16 cellular contexts compared by ENCODE assay signal in the genomic region with DNA sequence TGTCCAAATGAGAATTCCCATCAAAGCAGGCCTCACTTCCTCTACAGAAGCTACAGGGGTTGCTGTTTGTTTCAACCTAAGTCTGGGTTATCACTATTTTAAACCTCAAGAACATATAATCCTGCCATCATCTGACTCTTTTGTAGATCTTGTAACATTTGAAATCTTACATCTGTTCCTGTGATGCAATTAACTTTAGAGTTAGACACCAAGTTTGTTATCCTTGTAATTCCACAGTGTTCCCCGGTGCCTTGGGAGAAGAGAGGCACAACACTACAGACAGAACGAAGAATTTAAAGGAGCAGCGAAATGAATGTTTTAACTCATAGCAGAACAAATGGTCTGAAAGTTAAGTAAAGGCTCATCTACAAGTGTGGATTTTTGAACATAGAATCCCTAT.
DNase-seq lines count a peak whose midpoint lies in the region; ATAC-seq and TF ChIP-seq lines count a peak whose summit lies in the region.
"Had no signal": no experiment of that assay in that cellular context is flagged by ENCODE, and none has a peak within 500 bp of the region (broad histone marks: within the 10 kb centered on the region; RNA-seq: fewer than 3 reads in every experiment).

No MANE protein-coding gene starts in this region.

- TF ChIP-seq CTCF in right atrium auricular region (IDR thresholded peaks at IDR 0.05) (no peak), esophagus muscularis mucosa (IDR thresholded peaks at IDR 0.05) (no peak), breast epithelium (IDR thresholded peaks at IDR 0.05) (no peak)

- no peaks in the 10 kb centered on the region for H3K79me1 ChIP-seq in mesenchymal stem cell (replicated peaks; ENCODE audit: low read length, poor library complexity, severe bottlenecking)

- H3K14ac ChIP-seq in mesenchymal stem cell (ENCODE audit: low read length in 2 of 2), result no peak overlapping the region

- H3K9ac ChIP-seq in mesenchymal stem cell (ENCODE audit: low read length), result no peak overlapping the region
- H3K9ac ChIP-seq: BLaER1 had no signal

- H3K36me3 ChIP-seq in right atrium auricular region (no peaks in the 10 kb centered on the region), esophagus muscularis mucosa (no peaks in the 10 kb centered on the region), mesenchymal stem cell (ENCODE audit: control insufficient read depth in 1 of 2, insufficient read depth in 2 of 2, low read depth in 1 of 2, low read length in 2 of 2) (no peaks in the 10 kb centered on the region), breast epithelium (no peaks in the 10 kb centered on the region)
- H3K36me3 ChIP-seq: BLaER1 had no signal

- H3K27ac ChIP-seq in right atrium auricular region, result no peak overlapping the region
- peak overlapping the region in 3 of 4 donors; percentile 20 to 43 (median 41) for H3K27ac ChIP-seq in esophagus muscularis mucosa (replicated peaks in 1 of 4)
- no peak overlapping the region for H3K27ac ChIP-seq in mesenchymal stem cell (ENCODE audit: low read length, poor library complexity, severe bottlenecking)
- no peak overlapping the region for H3K27ac ChIP-seq in breast epithelium
- H3K27ac ChIP-seq: BLaER1, RWPE1 had no signal

- 56% methylated on average over 3 of the region's 3 CpGs for WGBS in esophagus muscularis mucosa
- 72% methylated on average over 3 of the region's 3 CpGs for WGBS in mesenchymal stem cell

- H3K4me1 ChIP-seq in right atrium auricular region (no peaks in the 10 kb centered on the region), esophagus muscularis mucosa (peaks cover 0 to 8% (median 0%) of the 10 kb centered on the region in 4 donors), mesenchymal stem cell (ENCODE audit: control insufficient read depth, insufficient read depth, low read depth, low read length) (no peaks in the 10 kb centered on the region), breast epithelium (no peaks in the 10 kb centered on the region)
- H3K4me1 ChIP-seq: BLaER1 had no signal

- no peak overlapping the region for H2AK5ac ChIP-seq in mesenchymal stem cell (ENCODE audit: low read length, severe bottlenecking)

- H2AFZ ChIP-seq in mesenchymal stem cell (ENCODE audit: low read depth, low read length), result no peak overlapping the region

- no peak overlapping the region for H2BK120ac ChIP-seq in mesenchymal stem cell (ENCODE audit: low read depth, low read length)

- H3K4me2 ChIP-seq in mesenchymal stem cell (ENCODE audit: low read length, poor library complexity, severe bottlenecking), result no peak overlapping the region
- H3K4me2 ChIP-seq: BLaER1 had no signal

- H2BK12ac ChIP-seq in mesenchymal stem cell (ENCODE audit: low read length in 2 of 2), result no peak overlapping the region

- no peak overlapping the region for H3K18ac ChIP-seq in mesenchymal stem cell (ENCODE audit: low read depth in 1 of 2, low read length in 2 of 2)

- H3K9me3 ChIP-seq in right atrium auricular region (no peaks in the 10 kb centered on the region), esophagus muscularis mucosa (no peaks in the 10 kb centered on the region), mesenchymal stem cell (ENCODE audit: control insufficient read depth, low read length) (no peaks in the 10 kb centered on the region), breast epithelium (no peaks in the 10 kb centered on the region)
- H3K9me3 ChIP-seq: BLaER1 had no signal

- no peak overlapping the region for H3K23ac ChIP-seq in mesenchymal stem cell (ENCODE audit: low read length in 2 of 2)

- peak; percentile 60 for ATAC-seq in Right ventricle myocardium superior (ENCODE audit: poor library complexity)
- ATAC-seq in HG03095 (IDR thresholded peaks at IDR 0.05; ENCODE audit: unreplicated experiment), result no peak
- ATAC-seq: CD8-positive, alpha-beta T cell; PC-3 had no signal

- H4K91ac ChIP-seq in mesenchymal stem cell (ENCODE audit: low read length), result no peak overlapping the region

- no peak for TF ChIP-seq POLR2A in esophagus muscularis mucosa (IDR thresholded peaks at IDR 0.05; ENCODE audit: low read depth)
- no peak for TF ChIP-seq POLR2A in breast epithelium (IDR thresholded peaks at IDR 0.05)

- intact Hi-C loops in Right ventricle myocardium superior (cut with DNase I), result no loop called here
- intact Hi-C loops in esophagus muscularis mucosa (cut with DNase I), result no loop called here
- intact Hi-C loops in breast epithelium (cut with DNase I; ENCODE audit: low total_unique reads), result no loop called here

- no peak overlapping the region for H2BK15ac ChIP-seq in mesenchymal stem cell (ENCODE audit: low read depth, poor library complexity, severe bottlenecking)

- no peak overlapping the region for H2BK5ac ChIP-seq in mesenchymal stem cell (ENCODE audit: low read depth, low read length, poor library complexity, severe bottlenecking)

- H3K27me3 ChIP-seq in right atrium auricular region, result no peaks in the 10 kb centered on the region
- H3K27me3 ChIP-seq in esophagus muscularis mucosa, result no peaks in the 10 kb centered on the region
- H3K27me3 ChIP-seq in mesenchymal stem cell (ENCODE audit: control insufficient read depth in 1 of 2, insufficient read depth in 1 of 2, low read length in 2 of 2), result no peaks in the 10 kb centered on the region
- H3K27me3 ChIP-seq in breast epithelium, result no peaks in the 10 kb centered on the region
- H3K27me3 ChIP-seq: BLaER1 had no signal

- no peak overlapping the region for H3K4me3 ChIP-seq in right atrium auricular region
- H3K4me3 ChIP-seq in esophagus muscularis mucosa, result no peak overlapping the region
- no peak overlapping the region for H3K4me3 ChIP-seq in mesenchymal stem cell (ENCODE audit: insufficient read depth in 1 of 2, low read depth in 1 of 2, low read length in 2 of 2)
- no peak overlapping the region for H3K4me3 ChIP-seq in breast epithelium
- H3K4me3 ChIP-seq: BLaER1 had no signal

- TF ChIP-seq EP300 in esophagus muscularis mucosa (IDR thresholded peaks at IDR 0.05), result no peak

- H3K4ac ChIP-seq in mesenchymal stem cell (ENCODE audit: low read depth in 1 of 2, low read length in 2 of 2), result no peak overlapping the region

- no peak overlapping the region for H4K8ac ChIP-seq in mesenchymal stem cell (ENCODE audit: low read length)

- DNase-seq in Right ventricle myocardium superior (no peak), right atrium auricular region (ENCODE audit: low spot score) (no peak), esophagus muscularis mucosa (ENCODE audit: extremely low spot score) (no peak), mesenchymal stem cell (peak; percentile 45), breast epithelium (ENCODE audit: low spot score in 2 of 2) (no peak), DMS153 (lab: John Stamatoyannopoulos, UW) (no peak), HT-29 (ENCODE audit: low spot score) (no peak)
- DNase-seq: CD8-positive, alpha-beta T cell; DMS79; NCI-H1436; NCI-H2029 treated with DMSO at 0.1 percent for 48 hours; NCI-H748 treated with DMSO at 0.1 percent for 48 hours; PC-3 had no signal

Comparison
In these comparisons a context has a peak if more than half of its experiments do, and no peak if none do; other contexts are left out.
1. H3K27ac ChIP-seq: peak in esophagus muscularis mucosa (3 of 4); none in right atrium auricular region (0 of 2), mesenchymal stem cell (single experiment) and breast epithelium (0 of 2).